Comparison of ENCODE assay signal across 8 cellular contexts in the genomic region with DNA sequence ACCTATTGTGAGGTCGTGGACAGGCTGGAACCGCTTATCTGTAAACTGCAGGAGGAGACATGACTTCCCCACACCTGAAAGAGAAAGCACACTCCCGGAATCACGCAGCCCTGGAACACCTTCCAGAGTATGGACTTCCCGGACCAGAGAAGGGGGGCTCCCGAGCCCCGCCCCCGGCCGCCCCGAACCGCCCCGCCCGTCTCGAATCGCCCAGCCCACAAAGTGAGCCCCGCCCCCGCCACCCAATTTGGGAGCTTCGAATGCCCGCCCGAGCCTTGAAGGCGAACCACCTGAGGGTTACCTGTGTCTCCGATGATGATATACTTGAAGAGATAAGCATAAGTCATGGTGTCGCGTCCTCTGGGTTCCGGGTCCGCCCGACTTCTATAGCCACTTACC. TPM values are rescaled to one million over a fixed set of nuclear protein-coding genes. Genes with fewer than 3 reads are reported as not detected.
DNase-seq lines count a peak whose midpoint lies in the region; ATAC-seq and TF ChIP-seq lines count a peak whose summit lies in the region.

No MANE protein-coding gene starts in this region.

- H3K27me3 ChIP-seq in GM23338 (ENCODE audit: insufficient read depth) (no peaks in the 10 kb centered on the region), rectal smooth muscle tissue (ENCODE audit: control insufficient read depth, insufficient read depth, low read length) (no peaks in the 10 kb centered on the region)

- TF ChIP-seq CTCF in GM23338 (conservative IDR thresholded peaks at IDR 0.05; ENCODE audit: low read depth in 2 of 2), result no peak

- no peaks in the 10 kb centered on the region for H3K9me2 ChIP-seq in GM23338 (ENCODE audit: insufficient read depth)

- H3K27ac Mint-ChIP-seq in GM23338, result peak overlapping the region; percentile 98
- H3K27ac Mint-ChIP-seq in activated naive CD4-positive, alpha-beta T cell treated with anti-CD3 and anti-CD28 coated beads, Interleukin-2, amount 50 U/mL, for 24 hours, result peak overlapping the region; percentile 100

- H3K27ac ChIP-seq in GM23338 (ENCODE audit: low read depth), result peak overlapping the region; percentile 77
- peak overlapping the region; percentile 92 for H3K27ac ChIP-seq in rectal smooth muscle tissue (ENCODE audit: low read depth, low read length)

- H4K20me1 ChIP-seq in GM23338 (replicated peaks; ENCODE audit: insufficient read depth), result 0 out of 2 replicates have a peak, but pooled peaks cover 9% of the 10 kb centered on the region

- intact Hi-C loops in left cardiac atrium (cut with DNase I), result loop anchor here in 1 of 2 donors (2.0 kb wide), 2 partner anchors 20 to 92 kb away; partner anchors contain the start of genes CHD8 and SUPT16H

- peaks cover 55% of the 10 kb centered on the region for H3K79me2 ChIP-seq in GM23338 (replicated peaks; ENCODE audit: insufficient read depth)

- peaks cover 11% of the 10 kb centered on the region; the same call in 1 of the 3 replicates for H3K4me1 Mint-ChIP-seq in GM23338
- H3K4me1 Mint-ChIP-seq in activated naive CD4-positive, alpha-beta T cell treated with anti-CD3 and anti-CD28 coated beads, Interleukin-2, amount 50 U/mL, for 24 hours, result peaks cover 51% of the 10 kb centered on the region

- DNase-seq in GM23338 (ENCODE audit: low spot score) (no peak), NOMO-1 treated with DMSO at 0.1 percent for 48 hours (lab: John Stamatoyannopoulos, UW; ENCODE audit: unreplicated experiment) (peak; percentile 54), left cardiac atrium (peak; percentile 88), EL (no peak), Ammon's horn (ENCODE audit: low spot score) (no peak)

- no peaks in the 10 kb centered on the region for H3K9me3 Mint-ChIP-seq in GM23338
- H3K9me3 Mint-ChIP-seq in activated naive CD4-positive, alpha-beta T cell treated with anti-CD3 and anti-CD28 coated beads, Interleukin-2, amount 50 U/mL, for 24 hours, result no peaks in the 10 kb centered on the region

- H3K9me3 ChIP-seq in ES-I3 (ENCODE audit: control insufficient read depth, insufficient read depth, low read length), result no peaks in the 10 kb centered on the region; the same call in 1 of the 2 replicates

- peaks cover 7% of the 10 kb centered on the region; the same call in 1 of the 2 replicates for H3F3A ChIP-seq in GM23338 (replicated peaks; ENCODE audit: low read depth)

- ATAC-seq in GM23338 (peak; percentile 72), left cardiac atrium (peak; percentile 85 to 94)

- H3K36me3 ChIP-seq in ES-I3 (ENCODE audit: insufficient read depth, low read length) (peaks cover 3% of the 10 kb centered on the region; the same call in 1 of the 2 replicates), GM23338 (ENCODE audit: insufficient read depth) (peaks cover 9% of the 10 kb centered on the region; the same call in 1 of the 2 replicates), rectal smooth muscle tissue (ENCODE audit: control insufficient read depth, insufficient read depth, low read length) (peaks cover 3% of the 10 kb centered on the region)

- peak overlapping the region; percentile 80 for H3K4me2 ChIP-seq in GM23338

- peaks cover 32% of the 10 kb centered on the region for H3K36me3 Mint-ChIP-seq in GM23338 (ENCODE audit: low read depth)
- H3K36me3 Mint-ChIP-seq in activated naive CD4-positive, alpha-beta T cell treated with anti-CD3 and anti-CD28 coated beads, Interleukin-2, amount 50 U/mL, for 24 hours, result peaks cover 17% of the 10 kb centered on the region

- peak overlapping the region; percentile 97 for H3K4me3 Mint-ChIP-seq in GM23338
- H3K4me3 Mint-ChIP-seq in activated naive CD4-positive, alpha-beta T cell treated with anti-CD3 and anti-CD28 coated beads, Interleukin-2, amount 50 U/mL, for 24 hours, result peak overlapping the region; percentile 100

- peaks cover 4% of the 10 kb centered on the region for H3K27me3 Mint-ChIP-seq in GM23338 (ENCODE audit: insufficient read depth, low read depth, poor library complexity)
- H3K27me3 Mint-ChIP-seq in activated naive CD4-positive, alpha-beta T cell treated with anti-CD3 and anti-CD28 coated beads, Interleukin-2, amount 50 U/mL, for 24 hours, result no peaks in the 10 kb centered on the region

- H3K9ac ChIP-seq in ES-I3 (ENCODE audit: low read depth, low read length) (peak overlapping the region; percentile 74), rectal smooth muscle tissue (ENCODE audit: low read length) (peak overlapping the region; percentile 1)

- peak overlapping the region; percentile 69 for H3K4me3 ChIP-seq in GM23338
- H3K4me3 ChIP-seq in rectal smooth muscle tissue (ENCODE audit: low read length), result peak overlapping the region; percentile 57

- H3K4me1 ChIP-seq in ES-I3 (ENCODE audit: insufficient read depth, low read length) (no peaks in the 10 kb centered on the region), GM23338 (ENCODE audit: insufficient read depth) (no peaks in the 10 kb centered on the region), rectal smooth muscle tissue (ENCODE audit: control insufficient read depth, insufficient read depth, low read length) (peaks cover 9% of the 10 kb centered on the region)

- H2AFZ ChIP-seq in GM23338, result peak overlapping the region; percentile 72; the same call in 1 of the 2 replicates

TF ChIP-seq in GM23338, 12 proteins besides CTCF, POLR2A, EP300 and RAD21:
- TF ChIP-seq POLR2AphosphoS5 (IDR thresholded peaks at IDR 0.05; ENCODE audit: low read depth) (peak; percentile 36; the same call in 1 of the 2 replicates), EZH2 (IDR thresholded peaks at IDR 0.05; ENCODE audit: low read depth, unreplicated experiment) (no peak)

RNA-seq across cellular contexts. Expression of gene RAB2B, which starts 0.2 kb away (rescaled TPM):
- 29.9 and 35.7 TPM in 2 replicates for total RNA-seq in GM23338 (2014; rRNA removed; shearing (Covaris generic))
- polyA plus RNA-seq in GM23338 (2016; fragmentation: Nextera tagmentation; extraction: Ambion mirVana), result 11.7 and 12.9 TPM in 2 replicates
- 10 to 100 TPM; 19.1 to 19.7 TPM for total RNA-seq in left cardiac atrium

RNA-seq across cellular contexts. Expression of gene TOX4, which starts 0.5 kb away (rescaled TPM):
- 37.2 and 45.6 TPM in 2 replicates for total RNA-seq in GM23338 (2014; rRNA removed; shearing (Covaris generic))
- polyA plus RNA-seq in GM23338 (2016; fragmentation: Nextera tagmentation; extraction: Ambion mirVana), result 67.1 and 72.8 TPM in 2 replicates
- 10 to 100 TPM; 63.8 to 65.1 TPM for total RNA-seq in left cardiac atrium

RNA-seq across cellular contexts. Expression of gene CHD8, which starts 20.6 kb away (rescaled TPM):
- total RNA-seq in GM23338 (2014; rRNA removed; shearing (Covaris generic)), result 97.2 and 129 TPM in 2 replicates
- polyA plus RNA-seq in GM23338 (2016; fragmentation: Nextera tagmentation; extraction: Ambion mirVana), result 95.5 and 96.2 TPM in 2 replicates
- 10 to 100 TPM; 36.5 to 38.8 TPM for total RNA-seq in left cardiac atrium

RNA-seq across cellular contexts. Expression of gene METTL3, which starts 34.6 kb away (rescaled TPM):
- total RNA-seq in GM23338 (2014; rRNA removed; shearing (Covaris generic)), result 125 and 140 TPM in 2 replicates
- 87.0 and 100 TPM in 2 replicates for polyA plus RNA-seq in GM23338 (2016; fragmentation: Nextera tagmentation; extraction: Ambion mirVana)
- total RNA-seq in left cardiac atrium, result 10 to 100 TPM; 25.1 to 26.8 TPM

RNA-seq across cellular contexts. Expression of gene SALL2, which starts 49.6 kb away (rescaled TPM):
- 256 and 281 TPM in 2 replicates for total RNA-seq in GM23338 (2014; rRNA removed; shearing (Covaris generic))
- 121 TPM in 2 replicates for polyA plus RNA-seq in GM23338 (2016; fragmentation: Nextera tagmentation; extraction: Ambion mirVana)
- total RNA-seq in left cardiac atrium, result 1 to 10 TPM; 3.3 to 5.9 TPM

Comparison
In these comparisons a context has a peak if more than half of its experiments do, and no peak if none do; other contexts are left out.
1. DNase-seq: peak in NOMO-1 treated with DMSO at 0.1 percent for 48 hours (single experiment) and left cardiac atrium (single experiment); none in GM23338 (single experiment), EL (single experiment) and Ammon's horn (single experiment).